Comparison of ENCODE assay signal across 1 cellular context in the genomic region with DNA sequence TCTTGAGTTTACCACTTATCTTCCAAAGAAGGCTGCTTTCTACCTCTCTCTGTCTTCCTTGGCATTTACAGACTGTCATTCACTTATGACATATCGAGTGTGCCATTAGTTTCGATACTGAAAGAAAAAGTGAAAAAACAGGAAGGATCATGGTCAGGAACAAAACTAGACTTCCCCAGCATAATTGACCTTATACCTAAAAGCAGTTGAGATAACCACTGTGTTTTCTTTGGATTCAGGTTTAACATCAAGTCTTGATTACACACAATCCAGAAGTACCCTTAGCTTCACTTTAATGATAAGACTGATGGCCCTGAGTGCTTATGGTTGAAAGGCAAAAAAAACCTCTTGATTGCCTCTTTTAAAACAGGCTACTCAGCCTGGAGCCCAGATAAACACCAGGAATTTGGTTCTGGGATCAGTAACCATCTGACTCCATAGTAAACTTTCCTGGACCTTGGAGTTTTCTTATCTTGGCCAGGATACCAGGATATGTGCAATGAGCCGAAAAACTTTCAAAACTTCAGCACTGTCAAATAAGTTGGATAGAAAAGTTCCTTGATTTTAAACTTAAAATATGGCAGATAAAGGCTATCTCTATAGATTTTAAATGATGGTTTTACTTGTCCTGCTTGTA.
A peak's percentile ranks its signal among the peaks of the same experiment; 100 is the strongest.
TF ChIP-seq lines count a peak whose summit lies in the region.

No MANE protein-coding gene starts in this region.

TF ChIP-seq in HEK293, 187 proteins besides CTCF, POLR2A, EP300 and RAD21 (continued from another document):
- TF ChIP-seq, protein P1, sequence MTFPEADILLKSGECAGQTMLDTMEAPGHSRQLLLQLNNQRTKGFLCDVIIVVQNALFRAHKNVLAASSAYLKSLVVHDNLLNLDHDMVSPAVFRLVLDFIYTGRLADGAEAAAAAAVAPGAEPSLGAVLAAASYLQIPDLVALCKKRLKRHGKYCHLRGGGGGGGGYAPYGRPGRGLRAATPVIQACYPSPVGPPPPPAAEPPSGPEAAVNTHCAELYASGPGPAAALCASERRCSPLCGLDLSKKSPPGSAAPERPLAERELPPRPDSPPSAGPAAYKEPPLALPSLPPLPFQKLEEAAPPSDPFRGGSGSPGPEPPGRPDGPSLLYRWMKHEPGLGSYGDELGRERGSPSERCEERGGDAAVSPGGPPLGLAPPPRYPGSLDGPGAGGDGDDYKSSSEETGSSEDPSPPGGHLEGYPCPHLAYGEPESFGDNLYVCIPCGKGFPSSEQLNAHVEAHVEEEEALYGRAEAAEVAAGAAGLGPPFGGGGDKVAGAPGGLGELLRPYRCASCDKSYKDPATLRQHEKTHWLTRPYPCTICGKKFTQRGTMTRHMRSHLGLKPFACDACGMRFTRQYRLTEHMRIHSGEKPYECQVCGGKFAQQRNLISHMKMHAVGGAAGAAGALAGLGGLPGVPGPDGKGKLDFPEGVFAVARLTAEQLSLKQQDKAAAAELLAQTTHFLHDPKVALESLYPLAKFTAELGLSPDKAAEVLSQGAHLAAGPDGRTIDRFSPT (tag by site-specific recombination; IDR thresholded peaks at IDR 0.05) = no peak
- TF ChIP-seq ZNF623 (tag by site-specific recombination; IDR thresholded peaks at IDR 0.05) (no peak), ZNF221 (tag by site-specific recombination; IDR thresholded peaks at IDR 0.05; ENCODE audit: borderline replicate concordance) (no peak), ZNF433 (tag by site-specific recombination; IDR thresholded peaks at IDR 0.05; ENCODE audit: low read depth) (no peak), TCF7L2 (IDR thresholded peaks at IDR 0.05; ENCODE audit: borderline replicate concordance, low read depth, low read length) (peak; percentile 22; the same call in 1 of the 2 replicates), ZNF174 (tag by site-specific recombination; IDR thresholded peaks at IDR 0.05) (no peak), ZNF843 (tag by site-specific recombination; IDR thresholded peaks at IDR 0.05) (peak; percentile 22; the same call in 1 of the 2 replicates), ZBTB17 (tag by site-specific recombination; IDR thresholded peaks at IDR 0.05) (peak; percentile 64), WT1 (tag by site-specific recombination; IDR thresholded peaks at IDR 0.05) (no peak), ZNF114 (tag by site-specific recombination; IDR thresholded peaks at IDR 0.05) (no peak), ZNF654 (tag by site-specific recombination; IDR thresholded peaks at IDR 0.05; ENCODE audit: low read depth) (no peak), ZFP37 (tag by site-specific recombination; IDR thresholded peaks at IDR 0.05) (peak; percentile 12; the same call in 1 of the 2 replicates), PRDM1 (tag by site-specific recombination; IDR thresholded peaks at IDR 0.05) (peak; percentile 84), ZNF747 (tag by site-specific recombination; IDR thresholded peaks at IDR 0.05) (no peak), TRIM28 (IDR thresholded peaks at IDR 0.05; ENCODE audit: borderline replicate concordance, low read length) (no peak), SALL2 (tag by site-specific recombination; IDR thresholded peaks at IDR 0.05; ENCODE audit: borderline replicate concordance) (no peak), ZBTB7A (tag by site-specific recombination; IDR thresholded peaks at IDR 0.05; ENCODE audit: low read depth) (no peak), ZFP3 (tag by site-specific recombination; IDR thresholded peaks at IDR 0.05; ENCODE audit: low read depth) (no peak)
- TF ChIP-seq, protein P2, sequence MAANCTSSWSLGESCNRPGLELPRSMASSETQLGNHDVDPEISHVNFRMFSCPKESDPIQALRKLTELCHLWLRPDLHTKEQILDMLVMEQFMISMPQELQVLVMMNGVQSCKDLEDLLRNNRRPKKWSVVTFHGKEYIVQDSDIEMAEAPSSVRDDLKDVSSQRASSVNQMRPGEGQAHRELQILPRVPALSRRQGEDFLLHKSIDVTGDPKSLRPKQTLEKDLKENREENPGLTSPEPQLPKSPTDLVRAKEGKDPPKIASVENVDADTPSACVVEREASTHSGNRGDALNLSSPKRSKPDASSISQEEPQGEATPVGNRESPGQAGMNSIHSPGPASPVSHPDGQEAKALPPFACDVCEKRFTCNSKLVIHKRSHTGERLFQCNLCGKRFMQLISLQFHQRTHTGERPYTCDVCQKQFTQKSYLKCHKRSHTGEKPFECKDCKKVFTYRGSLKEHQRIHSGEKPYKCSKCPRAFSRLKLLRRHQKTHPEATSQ (tag by site-specific recombination; IDR thresholded peaks at IDR 0.05) = no peak
- TF ChIP-seq, protein P3, sequence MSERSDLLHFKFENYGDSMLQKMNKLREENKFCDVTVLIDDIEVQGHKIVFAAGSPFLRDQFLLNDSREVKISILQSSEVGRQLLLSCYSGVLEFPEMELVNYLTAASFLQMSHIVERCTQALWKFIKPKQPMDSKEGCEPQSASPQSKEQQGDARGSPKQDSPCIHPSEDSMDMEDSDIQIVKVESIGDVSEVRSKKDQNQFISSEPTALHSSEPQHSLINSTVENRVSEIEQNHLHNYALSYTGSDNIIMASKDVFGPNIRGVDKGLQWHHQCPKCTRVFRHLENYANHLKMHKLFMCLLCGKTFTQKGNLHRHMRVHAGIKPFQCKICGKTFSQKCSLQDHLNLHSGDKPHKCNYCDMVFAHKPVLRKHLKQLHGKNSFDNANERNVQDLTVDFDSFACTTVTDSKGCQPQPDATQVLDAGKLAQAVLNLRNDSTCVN (tag by site-specific recombination; optimal IDR thresholded peaks at IDR 0.05) = no peak
- TF ChIP-seq, protein P4, sequence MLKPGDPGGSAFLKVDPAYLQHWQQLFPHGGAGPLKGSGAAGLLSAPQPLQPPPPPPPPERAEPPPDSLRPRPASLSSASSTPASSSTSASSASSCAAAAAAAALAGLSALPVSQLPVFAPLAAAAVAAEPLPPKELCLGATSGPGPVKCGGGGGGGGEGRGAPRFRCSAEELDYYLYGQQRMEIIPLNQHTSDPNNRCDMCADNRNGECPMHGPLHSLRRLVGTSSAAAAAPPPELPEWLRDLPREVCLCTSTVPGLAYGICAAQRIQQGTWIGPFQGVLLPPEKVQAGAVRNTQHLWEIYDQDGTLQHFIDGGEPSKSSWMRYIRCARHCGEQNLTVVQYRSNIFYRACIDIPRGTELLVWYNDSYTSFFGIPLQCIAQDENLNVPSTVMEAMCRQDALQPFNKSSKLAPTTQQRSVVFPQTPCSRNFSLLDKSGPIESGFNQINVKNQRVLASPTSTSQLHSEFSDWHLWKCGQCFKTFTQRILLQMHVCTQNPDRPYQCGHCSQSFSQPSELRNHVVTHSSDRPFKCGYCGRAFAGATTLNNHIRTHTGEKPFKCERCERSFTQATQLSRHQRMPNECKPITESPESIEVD (tag by site-specific recombination; IDR thresholded peaks at IDR 0.05) = peak; percentile 90
- TF ChIP-seq, protein P5, sequence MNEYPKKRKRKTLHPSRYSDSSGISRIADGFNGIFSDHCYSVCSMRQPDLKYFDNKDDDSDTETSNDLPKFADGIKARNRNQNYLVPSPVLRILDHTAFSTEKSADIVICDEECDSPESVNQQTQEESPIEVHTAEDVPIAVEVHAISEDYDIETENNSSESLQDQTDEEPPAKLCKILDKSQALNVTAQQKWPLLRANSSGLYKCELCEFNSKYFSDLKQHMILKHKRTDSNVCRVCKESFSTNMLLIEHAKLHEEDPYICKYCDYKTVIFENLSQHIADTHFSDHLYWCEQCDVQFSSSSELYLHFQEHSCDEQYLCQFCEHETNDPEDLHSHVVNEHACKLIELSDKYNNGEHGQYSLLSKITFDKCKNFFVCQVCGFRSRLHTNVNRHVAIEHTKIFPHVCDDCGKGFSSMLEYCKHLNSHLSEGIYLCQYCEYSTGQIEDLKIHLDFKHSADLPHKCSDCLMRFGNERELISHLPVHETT (tag by site-specific recombination; IDR thresholded peaks at IDR 0.05) = no peak
